7 cellular contexts compared by ENCODE assay signal in genomic region chr15:66461294-66461693, GRCh38. TPM values are rescaled to one million over a fixed set of nuclear protein-coding genes. Genes with fewer than 3 reads are reported as not detected.
DNase-seq lines count a peak whose midpoint lies in the region; ATAC-seq, FAIRE-seq and TF ChIP-seq lines count a peak whose summit lies in the region.
"Not testable (repeated sequence)": the region's sequence is repeated elsewhere in the genome, so short reads cannot be mapped to it uniquely, and the experiment has no call there.

No MANE protein-coding gene starts in this region.

- H3K27me3 ChIP-seq in HCT116 (ENCODE audit: insufficient read depth, low read length); PC-3 (ENCODE audit: low read length); mammary epithelial cell (ENCODE audit: insufficient read depth, low read length); foreskin keratinocyte: not testable (repeated sequence)

- H3K9ac ChIP-seq in HCT116 (ENCODE audit: low read length) (peak overlapping the region; percentile 29; the same call in 1 of the 2 replicates), mammary epithelial cell (ENCODE audit: insufficient read depth, low read length) (peak overlapping the region; percentile 30)
- not testable (repeated sequence) for H3K9ac ChIP-seq in PC-3 (ENCODE audit: low read length)

- not testable (repeated sequence) for H3F3A ChIP-seq in PC-3 (ENCODE audit: low read length, unreplicated experiment)

- RAD21 ChIA-PET in HCT116 (lab: Charles Lee; ENCODE audit: low non-redundant PET in 1 of 2, low total read pairs in 2 of 2, uncharacterized antibody in 2 of 2, unreplicated experiment in 2 of 2) = not testable (repeated sequence)

- DNase-seq in A549 (ENCODE audit: low read depth in 1 of 2, low spot score in 1 of 2); HCT116 (ENCODE audit: low read depth, low spot score); PC-3; WTC11 (ENCODE audit: low spot score); mammary epithelial cell; foreskin keratinocyte: not testable (repeated sequence)
- peak; percentile 56 for DNase-seq in epithelial cell of esophagus (ENCODE audit: low read depth)

- H3K27ac ChIP-seq in A549 = peak overlapping the region in 1 of 2 experiments; percentile 33; a peak in 1 of 6 replicates
- peak overlapping the region; percentile 58; the same call in 1 of the 2 replicates for H3K27ac ChIP-seq in HCT116 (ENCODE audit: low read depth, low read length)
- peak overlapping the region; percentile 46 for H3K27ac ChIP-seq in PC-3 (ENCODE audit: low read length)
- H3K27ac ChIP-seq in mammary epithelial cell (ENCODE audit: insufficient read depth, low read depth, low read length) = peak overlapping the region; percentile 96
- H3K27ac ChIP-seq in foreskin keratinocyte = peak overlapping the region; percentile 74

- H3K9me3 Mint-ChIP-seq in WTC11 = peaks cover 17% of the 10 kb centered on the region

- H3K4me3 Mint-ChIP-seq in WTC11 = not testable (repeated sequence)

- peaks cover 27% of the 10 kb centered on the region for H3K4me1 ChIP-seq in A549
- H3K4me1 ChIP-seq in HCT116 (ENCODE audit: control insufficient read depth in 1 of 2, insufficient read depth in 2 of 2, low read length in 2 of 2) = peaks cover 36 to 56% of the 10 kb centered on the region in 2 experiments
- peaks cover 33% of the 10 kb centered on the region for H3K4me1 ChIP-seq in PC-3 (ENCODE audit: insufficient read depth, low read length)
- H3K4me1 ChIP-seq in mammary epithelial cell (ENCODE audit: insufficient read depth, low read length) = peaks cover 45% of the 10 kb centered on the region
- H3K4me1 ChIP-seq in foreskin keratinocyte = peaks cover 27% of the 10 kb centered on the region

- peaks cover 30% of the 10 kb centered on the region for H3K36me3 Mint-ChIP-seq in WTC11

- intact Hi-C loops in HCT116 (cut with micrococcal nuclease); PC-3 (cut with micrococcal nuclease): not testable (repeated sequence)
- intact Hi-C loops in mammary epithelial cell (cut with micrococcal nuclease) = loop anchor here (5.0 kb wide), 1 partner anchor 36 kb away; the partner anchor contains the start of gene SNAPC5

- POLR2A ChIA-PET in A549 (lab: Yijun Ruan, JAX); PC-3 (lab: Charles Lee; ENCODE audit: unreplicated experiment); WTC11 (lab: Charles Lee): not testable (repeated sequence)
- POLR2A ChIA-PET in HCT116 (lab: Charles Lee) = interaction anchor here (1.5 kb wide), 1 partner anchor 10 kb away, joined by 7 read pairs; no protein-coding TSS in a partner anchor

- TF ChIP-seq RAD21 in A549 (conservative IDR thresholded peaks at IDR 0.05 in 1 of 2, IDR thresholded peaks at IDR 0.05 in 1 of 2); HCT116 (IDR thresholded peaks at IDR 0.05; ENCODE audit: low read depth): not testable (repeated sequence)

- H3K9me3 ChIP-seq in A549; HCT116 (ENCODE audit: control insufficient read depth in 1 of 2, insufficient read depth in 1 of 2, low read depth in 1 of 2, low read length in 2 of 2); PC-3 (ENCODE audit: low read length); mammary epithelial cell (replicated peaks; ENCODE audit: insufficient read depth, low read length): not testable (repeated sequence)

- TF ChIP-seq CTCF in A549 (IDR thresholded peaks at IDR 0.05); HCT116 (IDR thresholded peaks at IDR 0.05 in 2 of 3, conservative IDR thresholded peaks at IDR 0.05 in 1 of 3; ENCODE audit: borderline replicate concordance in 1 of 3, insufficient read depth in 1 of 3, low read depth in 2 of 3, low read length in 2 of 3); PC-3 (conservative IDR thresholded peaks at IDR 0.05; ENCODE audit: low read depth, low read length); WTC11 (IDR thresholded peaks at IDR 0.05); mammary epithelial cell (conservative IDR thresholded peaks at IDR 0.05 in 1 of 2, IDR thresholded peaks at IDR 0.05 in 1 of 2; ENCODE audit: extremely low read depth in 1 of 2, insufficient read depth in 1 of 2, low read depth in 1 of 2, low read length in 2 of 2); epithelial cell of esophagus (IDR thresholded peaks at IDR 0.05; ENCODE audit: insufficient read depth, low read depth, low read length, missing control alignments); foreskin keratinocyte (conservative IDR thresholded peaks at IDR 0.05): not testable (repeated sequence)

- peak overlapping the region; percentile 75; the same call in 1 of the 2 replicates for H3K27ac Mint-ChIP-seq in WTC11

- dilution Hi-C loops in mammary epithelial cell (cut with HindIII; ENCODE audit: low sequenced_read_pairs) = not testable (repeated sequence)

- peaks cover 57% of the 10 kb centered on the region for H3K4me1 Mint-ChIP-seq in WTC11

- CTCF ChIA-PET in A549 (lab: Yijun Ruan, JAX); HCT116 (lab: Charles Lee); PC-3 (lab: Charles Lee): not testable (repeated sequence)
- CTCF ChIA-PET in WTC11 (lab: Charles Lee) = interaction anchor here (1.0 to 2.1 kb wide), 2 partner anchors 37 to 57 kb away, joined by 3 to 6 read pairs; partner anchors contain the start of gene SNAPC5
- CTCF ChIA-PET in mammary epithelial cell (lab: Charles Lee; ENCODE audit: low non-redundant PET) = interaction anchor here (0.6 kb wide), 1 partner anchor 390 kb away, joined by 4 read pairs; no protein-coding TSS in a partner anchor

- TF ChIP-seq EP300 in A549 (IDR thresholded peaks at IDR 0.05) = not testable (repeated sequence)

- FAIRE-seq in A549 (lab: Jason Lieb, UNC) = not testable (repeated sequence)

- H3K9me2 ChIP-seq in HCT116 (ENCODE audit: insufficient read depth); PC-3 (replicated peaks; ENCODE audit: low read length): not testable (repeated sequence)

- H2AFZ ChIP-seq in HCT116 (ENCODE audit: low read depth, low read length, poor library complexity, severe bottlenecking); PC-3 (ENCODE audit: low read length); mammary epithelial cell (ENCODE audit: low read depth, low read length): not testable (repeated sequence)

- not testable (repeated sequence) for TF ChIP-seq POLR2A in A549 (IDR thresholded peaks at IDR 0.05; ENCODE audit: low read length); HCT116 (IDR thresholded peaks at IDR 0.05; ENCODE audit: borderline replicate concordance, extremely low read depth, insufficient read depth, insufficient read length)

- H3K4me3 ChIP-seq in A549; HCT116 (replicated peaks in 1 of 2; ENCODE audit: low read depth in 1 of 2, low read length in 2 of 2); PC-3 (ENCODE audit: low read length); epithelial cell of esophagus (ENCODE audit: low read length): not testable (repeated sequence)
- peak overlapping the region in 1 of 3 experiments; percentile 7 for H3K4me3 ChIP-seq in mammary epithelial cell (replicated peaks in 1 of 3; ENCODE audit: insufficient read depth in 1 of 3, low read depth in 2 of 3, low read length in 3 of 3)

- not testable (repeated sequence) for H3K27me3 Mint-ChIP-seq in WTC11 (ENCODE audit: low read depth)

- H3K79me2 ChIP-seq in HCT116 (ENCODE audit: insufficient read depth, low read length); PC-3 (ENCODE audit: low read length): not testable (repeated sequence)
- H3K79me2 ChIP-seq in mammary epithelial cell (ENCODE audit: insufficient read depth, low read length) = peaks cover 51% of the 10 kb centered on the region

- 94% methylated on average over 6 of the region's 6 CpGs for WGBS in A549 (ENCODE audit: missing lambda C conversion rate)
- WGBS in mammary epithelial cell (ENCODE audit: low coverage, missing lambda C conversion rate) = 91% methylated on average over 6 of the region's 6 CpGs

- H3K36me3 ChIP-seq in HCT116 (ENCODE audit: control insufficient read depth in 1 of 2, insufficient read depth in 2 of 2, low read length in 2 of 2); PC-3 (ENCODE audit: low read depth, low read length); mammary epithelial cell (ENCODE audit: insufficient read depth, low read length): not testable (repeated sequence)

- not testable (repeated sequence) for BruUV-seq in HCT116 (replicated peaks; lab: Mats Ljungman, UMichigan); PC-3 (replicated peaks; lab: Mats Ljungman, UMichigan); mammary epithelial cell (replicated peaks; lab: Mats Ljungman, UMichigan)

- not testable (repeated sequence) for H4K20me1 ChIP-seq in HCT116 (ENCODE audit: insufficient read depth); PC-3 (ENCODE audit: low read length); mammary epithelial cell (ENCODE audit: insufficient read depth, low read length)

- in situ Hi-C loops in mammary epithelial cell (cut with MboI; ENCODE audit: low sequenced_read_pairs in 2 of 2) = not testable (repeated sequence)

- not testable (repeated sequence) for ATAC-seq in A549, HCT116, PC-3, WTC11, foreskin keratinocyte

- H3K4me2 ChIP-seq in A549 (peak overlapping the region; percentile 20; the same call in 2 of the 3 replicates), HCT116 (ENCODE audit: low read length) (peak overlapping the region; percentile 60), mammary epithelial cell (ENCODE audit: insufficient read depth, low read depth, low read length) (peak overlapping the region; percentile 34)
- H3K4me2 ChIP-seq in PC-3 (ENCODE audit: low read length) = not testable (repeated sequence)

RNA-seq across cellular contexts. Expression of gene SNAPC5, which starts 36.3 kb away (rescaled TPM):
- polyA plus RNA-seq in A549 (2011; rRNA removed) (70.5 and 84.9 TPM in 2 replicates), A549 (2017; fragmentation: RNase III; extraction: RNeasy Plus Mini Kit Qiagen cat#74134 plus additional on column Dnase treatment) (78.7 to 85.1 TPM (median 80.9 TPM) in 3 replicates), mammary epithelial cell (25.4 TPM), foreskin keratinocyte (16.2 and 17.9 TPM in 2 replicates)
- polyA plus RNA-seq in A549 (2012; cell fraction: cytosol; rRNA removed) = 69.9 and 90.5 TPM in 2 replicates
- polyA plus RNA-seq in A549 (2012; cell fraction: nucleus; rRNA removed) = 12.3 and 15.3 TPM in 2 replicates
- polyA minus RNA-seq in A549 (2011; rRNA and poly(A)+ RNA removed) = 12.7 and 15.0 TPM in 2 replicates
- total RNA-seq in HCT116 (2021; ENCODE audit: unreplicated experiment) (28.3 TPM), PC-3 (2014; rRNA removed) (34.1 and 38.2 TPM in 2 replicates), WTC11 (2021) (21.1 to 28.7 TPM (median 24.0 TPM) in 3 replicates), mammary epithelial cell (10 to 100 TPM; 11.2 to 21.3 TPM), foreskin keratinocyte (14.2 and 18.0 TPM in 2 replicates)
- polyA plus RNA-seq in HCT116 (2012) = 25.5 and 28.1 TPM in 2 replicates
- polyA minus RNA-seq in mammary epithelial cell = 1.4 TPM

RNA-seq across cellular contexts. Expression of gene RPL4, which starts 43.4 kb away (rescaled TPM):
- 6,042 and 6,957 TPM in 2 replicates for polyA plus RNA-seq in A549 (2011; rRNA removed)
- 4,543 and 5,300 TPM in 2 replicates for polyA plus RNA-seq in A549 (2012; cell fraction: cytosol; rRNA removed)
- 2,306 and 2,953 TPM in 2 replicates for polyA plus RNA-seq in A549 (2012; cell fraction: nucleus; rRNA removed)
- polyA plus RNA-seq in A549 (2017; fragmentation: RNase III; extraction: RNeasy Plus Mini Kit Qiagen cat#74134 plus additional on column Dnase treatment) = 4,068 to 4,549 TPM (median 4,330 TPM) in 3 replicates
- 4,920 and 5,293 TPM in 2 replicates for polyA minus RNA-seq in A549 (2011; rRNA and poly(A)+ RNA removed)
- 3,818 TPM for total RNA-seq in HCT116 (2021; ENCODE audit: unreplicated experiment)
- 5,600 and 5,800 TPM in 2 replicates for polyA plus RNA-seq in HCT116 (2012)
- 1,239 and 2,773 TPM in 2 replicates for total RNA-seq in PC-3 (2014; rRNA removed)
- total RNA-seq in WTC11 (2021) = 3,648 to 4,125 TPM (median 4,060 TPM) in 3 replicates
- total RNA-seq in mammary epithelial cell = 1,000 to 10,000 TPM; 2,956 to 3,547 TPM
- 4,438 TPM for polyA plus RNA-seq in mammary epithelial cell
- polyA minus RNA-seq in mammary epithelial cell = 3,877 TPM
- total RNA-seq in foreskin keratinocyte = 3,686 and 3,829 TPM in 2 replicates
- polyA plus RNA-seq in foreskin keratinocyte = 2,590 and 2,857 TPM in 2 replicates

RNA-seq across cellular contexts. Expression of gene ZWILCH, which starts 43.8 kb away (rescaled TPM):
- polyA plus RNA-seq in A549 (2011; rRNA removed) (62.7 and 70.9 TPM in 2 replicates), A549 (2017; fragmentation: RNase III; extraction: RNeasy Plus Mini Kit Qiagen cat#74134 plus additional on column Dnase treatment) (49.4 to 53.5 TPM (median 50.9 TPM) in 3 replicates), mammary epithelial cell (24.3 TPM), foreskin keratinocyte (14.5 and 20.0 TPM in 2 replicates)
- polyA plus RNA-seq in A549 (2012; cell fraction: cytosol; rRNA removed) = 17.8 and 18.5 TPM in 2 replicates
- 9.0 and 11.5 TPM in 2 replicates for polyA plus RNA-seq in A549 (2012; cell fraction: nucleus; rRNA removed)
- 27.4 and 30.0 TPM in 2 replicates for polyA minus RNA-seq in A549 (2011; rRNA and poly(A)+ RNA removed)
- total RNA-seq in HCT116 (2021; ENCODE audit: unreplicated experiment) (25.8 TPM), PC-3 (2014; rRNA removed) (18.1 and 19.9 TPM in 2 replicates), WTC11 (2021) (41.1 to 50.2 TPM (median 46.6 TPM) in 3 replicates), mammary epithelial cell (10 to 100 TPM in 1 of 2 donors, 1 to 10 TPM in 1; 8.5 to 26.9 TPM), foreskin keratinocyte (34.3 and 36.7 TPM in 2 replicates)
- 8.7 and 9.8 TPM in 2 replicates for polyA plus RNA-seq in HCT116 (2012)
- polyA minus RNA-seq in mammary epithelial cell = 22.9 TPM
